9 cellular contexts compared by ENCODE assay signal in genomic region chr1:150696151-150696550, GRCh38. TPM values are rescaled to one million over a fixed set of nuclear protein-coding genes. Genes with fewer than 3 reads are reported as not detected.
DNase-seq lines count a peak whose midpoint lies in the region; ATAC-seq and TF ChIP-seq lines count a peak whose summit lies in the region.
"Had no signal": no experiment of that assay in that cellular context is flagged by ENCODE, and none has a peak within 500 bp of the region (broad histone marks: within the 10 kb centered on the region; RNA-seq: fewer than 3 reads in every experiment).

No MANE protein-coding gene starts in this region.

- H4K20me1 ChIP-seq in IMR-90 (ENCODE audit: insufficient read depth, low read length), result no peaks in the 10 kb centered on the region

- no peak for TF ChIP-seq POLR2A in IMR-90 (IDR thresholded peaks at IDR 0.05; ENCODE audit: low read depth, low read length)

- H3K23ac ChIP-seq in IMR-90 (ENCODE audit: low read depth, low read length), result no peak overlapping the region

- H2BK15ac ChIP-seq in IMR-90 (ENCODE audit: low read depth, low read length), result no peak overlapping the region

- H3K36me3 ChIP-seq in ACC112 (ENCODE audit: insufficient read depth, low read length) (peaks cover 22% of the 10 kb centered on the region), IMR-90 (ENCODE audit: control insufficient read depth, insufficient read depth, low read length) (peaks cover 6% of the 10 kb centered on the region; the same call in 1 of the 2 replicates), mesodermal cell (ENCODE audit: control insufficient read depth, insufficient read depth, low read length) (peaks cover 22% of the 10 kb centered on the region)

- DNase-seq in IMR-90 (no peak), HPDE6-E6E7 (ENCODE audit: extremely low spot score) (no peak), NCI-H187 (lab: John Stamatoyannopoulos, UW) (no peak), amygdala (lab: John Stamatoyannopoulos, UW) (no peak)
- DNase-seq: substantia nigra had no signal

- peaks cover 0 to 19% of the 10 kb centered on the region in 2 experiments; a peak in 3 of 4 replicates for H3K79me1 ChIP-seq in IMR-90 (ENCODE audit: low read depth in 1 of 2, low read length in 2 of 2)

- H3K4me1 Mint-ChIP-seq in brain, result peaks cover 29% of the 10 kb centered on the region

- H2BK20ac ChIP-seq in IMR-90 (ENCODE audit: low read depth, low read length), result no peak overlapping the region

- H3K18ac ChIP-seq in IMR-90 (ENCODE audit: low read depth, low read length), result no peak overlapping the region

- H2AK5ac ChIP-seq in IMR-90 (ENCODE audit: low read depth, low read length), result no peak overlapping the region

- H3K27ac ChIP-seq in ACC112 (ENCODE audit: low read depth, low read length), result peak overlapping the region; percentile 25; the same call in 1 of the 2 replicates
- no peak overlapping the region for H3K27ac ChIP-seq in IMR-90 (ENCODE audit: insufficient read depth, low read length)
- H3K27ac ChIP-seq in mesodermal cell (ENCODE audit: low read depth, low read length, severe bottlenecking), result no peak overlapping the region

- no peak overlapping the region for H3K4ac ChIP-seq in IMR-90 (ENCODE audit: low read depth, low read length)

- H3K4me2 ChIP-seq in IMR-90 (ENCODE audit: low read depth, low read length), result peak overlapping the region; percentile 73

- H3K9me3 Mint-ChIP-seq in brain, result no peaks in the 10 kb centered on the region

- H3K27ac Mint-ChIP-seq in brain, result peak overlapping the region; percentile 49 to 97 (median 63)

- BruUV-seq in IMR-90 (replicated peaks; lab: Mats Ljungman, UMichigan), result no TSS peak

- in situ Hi-C loops in IMR-90 (cut with MboI; ENCODE audit: low sequenced_read_pairs), result no loop called here

- CTCF ChIA-PET in IMR-90 (lab: Yijun Ruan, JAX), result interaction anchor here (0.8 to 1.2 kb wide), 2 partner anchors 117 to 135 kb away, joined by 3 read pairs; no protein-coding TSS in a partner anchor

- no peak overlapping the region for H3K14ac ChIP-seq in IMR-90 (replicated peaks; ENCODE audit: low read depth, low read length)

- ATAC-seq in IMR-90 (ENCODE audit: low read depth), result no peak
- ATAC-seq in HG03045 (IDR thresholded peaks at IDR 0.05; ENCODE audit: unreplicated experiment), result no peak

- no peak for TF ChIP-seq CTCF in IMR-90 (conservative IDR thresholded peaks at IDR 0.05; ENCODE audit: low read depth, low read length)
- TF ChIP-seq CTCF in brain (conservative IDR thresholded peaks at IDR 0.05), result no peak

- H3K79me2 ChIP-seq in ACC112 (ENCODE audit: control insufficient read depth, insufficient read depth, low read length, unreplicated experiment), result peaks cover 8% of the 10 kb centered on the region

- peak overlapping the region; percentile 20; the same call in 1 of the 2 replicates for H3K9ac ChIP-seq in IMR-90 (ENCODE audit: low read depth, low read length)

- H2AFZ ChIP-seq in ACC112 (ENCODE audit: low read length, unreplicated experiment), result no peak overlapping the region
- no peak overlapping the region for H2AFZ ChIP-seq in IMR-90 (replicated peaks; ENCODE audit: low read length, poor library complexity)

- no peak overlapping the region for H4K5ac ChIP-seq in IMR-90 (ENCODE audit: low read depth, low read length)

- H3K27me3 Mint-ChIP-seq in brain, result peaks cover 15% of the 10 kb centered on the region

- H3K4me1 ChIP-seq in ACC112 (ENCODE audit: control insufficient read depth, insufficient read depth, low read length, unreplicated experiment) (peaks cover 7% of the 10 kb centered on the region), IMR-90 (ENCODE audit: control insufficient read depth, insufficient read depth, low read length) (no peaks in the 10 kb centered on the region), mesodermal cell (ENCODE audit: control insufficient read depth, insufficient read depth, low read length, poor library complexity, severe bottlenecking) (no peaks in the 10 kb centered on the region)

- no peak overlapping the region for H3K56ac ChIP-seq in IMR-90 (ENCODE audit: extremely low read depth, insufficient read depth, low read length)

- H2BK120ac ChIP-seq in IMR-90 (ENCODE audit: low read depth, low read length), result no peak overlapping the region

- no peaks in the 10 kb centered on the region for H3K9me1 ChIP-seq in IMR-90 (ENCODE audit: insufficient read depth, low read length)

- H2AK9ac ChIP-seq in IMR-90 (replicated peaks; ENCODE audit: low read depth, low read length, poor library complexity), result no peak overlapping the region

- peak overlapping the region; percentile 77 for H3K4me3 ChIP-seq in ACC112 (ENCODE audit: low read depth, low read length)
- peak overlapping the region; percentile 19 for H3K4me3 ChIP-seq in IMR-90 (ENCODE audit: insufficient read depth, low read depth, low read length)
- peak overlapping the region; percentile 66 for H3K4me3 ChIP-seq in mesodermal cell (ENCODE audit: extremely low read depth, insufficient read depth, low read length, poor library complexity, severe bottlenecking)

- H3K36me3 Mint-ChIP-seq in brain, result peaks cover 39% of the 10 kb centered on the region

- intact Hi-C loops in IMR-90 (cut with micrococcal nuclease), result loop anchor here (2.0 to 5.0 kb wide), 2 partner anchors 117 to 134 kb away; no protein-coding TSS in a partner anchor

- H3K9me3 ChIP-seq in IMR-90 (ENCODE audit: control insufficient read depth, insufficient read depth, low read length) (no peaks in the 10 kb centered on the region), mesodermal cell (ENCODE audit: control insufficient read depth, low read length) (no peaks in the 10 kb centered on the region)

- WGBS in IMR-90 (ENCODE audit: extremely low coverage in 2 of 2, insufficient read length in 1 of 2), 2 experiments, result no CpG with 5 or more reads among the region's 1 CpG
- WGBS in mesodermal cell (ENCODE audit: insufficient coverage in 2 of 2), 2 experiments, result no CpG with 5 or more reads among the region's 1 CpG

- H4K8ac ChIP-seq in IMR-90 (ENCODE audit: low read depth in 2 of 2, low read length in 2 of 2), result no peak overlapping the region

- H4K91ac ChIP-seq in IMR-90 (ENCODE audit: insufficient read depth, low read depth, low read length), result no peak overlapping the region

- dilution Hi-C loops in IMR-90 (cut with HindIII; ENCODE audit: low sequenced_read_pairs, unreplicated experiment), result no loop called here

- POLR2A ChIA-PET in IMR-90 (lab: Charles Lee; ENCODE audit: unreplicated experiment), result no interaction called here

- peak overlapping the region; percentile 92 to 100 (median 97) for H3K4me3 Mint-ChIP-seq in brain

- no peak for TF ChIP-seq RAD21 in IMR-90 (IDR thresholded peaks at IDR 0.05; ENCODE audit: low read length)

- H3K27me3 ChIP-seq in ACC112 (ENCODE audit: insufficient read depth, low read length), result no peaks in the 10 kb centered on the region
- no peaks in the 10 kb centered on the region for H3K27me3 ChIP-seq in IMR-90 (ENCODE audit: control insufficient read depth, insufficient read depth, low read length)

- no peak overlapping the region for H2BK5ac ChIP-seq in IMR-90 (ENCODE audit: low read depth, low read length, poor library complexity, severe bottlenecking)

TF ChIP-seq in IMR-90, 13 proteins besides CTCF, POLR2A, EP300 and RAD21 (continues in another document):
- no peak for TF ChIP-seq MAFK (IDR thresholded peaks at IDR 0.05; ENCODE audit: low read depth, low read length)
- no peak for TF ChIP-seq RFX5 (IDR thresholded peaks at IDR 0.05; ENCODE audit: low read depth, low read length)
- TF ChIP-seq MXI1 (IDR thresholded peaks at IDR 0.05; ENCODE audit: borderline replicate concordance, low read depth, low read length), result no peak
- TF ChIP-seq CHD1 (IDR thresholded peaks at IDR 0.05; ENCODE audit: low read depth, low read length), result no peak
- TF ChIP-seq BHLHE40 (IDR thresholded peaks at IDR 0.05; ENCODE audit: low read depth, low read length), result no peak
- no peak for TF ChIP-seq ELK1 (IDR thresholded peaks at IDR 0.05; ENCODE audit: borderline replicate concordance, low read depth, low read length)
- TF ChIP-seq MAZ (IDR thresholded peaks at IDR 0.05; ENCODE audit: borderline replicate concordance, low read depth, low read length), result no peak
- TF ChIP-seq CEBPB (IDR thresholded peaks at IDR 0.05; ENCODE audit: low read depth, low read length), result no peak
- no peak for TF ChIP-seq FOS (IDR thresholded peaks at IDR 0.05; ENCODE audit: low read depth, low read length)
- no peak for TF ChIP-seq SMC3 (IDR thresholded peaks at IDR 0.05; ENCODE audit: low read depth, low read length)
- no peak for TF ChIP-seq USF2 (IDR thresholded peaks at IDR 0.05; ENCODE audit: low read depth, low read length)
- no peak for TF ChIP-seq RCOR1 (IDR thresholded peaks at IDR 0.05; ENCODE audit: insufficient replicate concordance, low read length)

RNA-seq across cellular contexts. Expression of gene GOLPH3L, which starts 0.8 kb away (rescaled TPM):
- total RNA-seq in IMR-90 (2012; rRNA removed), result 9.5 and 11.7 TPM in 2 replicates
- 8.7 and 11.0 TPM in 2 replicates for polyA plus RNA-seq in IMR-90 (2012; rRNA removed)
- polyA plus RNA-seq in IMR-90 (2012; cell fraction: cytosol; rRNA removed), result 2.1 and 2.3 TPM in 2 replicates
- polyA plus RNA-seq in IMR-90 (2012; cell fraction: nucleus; rRNA removed; ENCODE audit: low replicate concordance), result 0.69 and 5.6 TPM in 2 replicates
- polyA plus RNA-seq in brain (ENCODE audit: insufficient read depth, low read depth, low replicate concordance), result 22.7 TPM
- polyA plus RNA-seq in mesodermal cell (2013, experiment 1 of 2), result 22.2 TPM
- polyA plus RNA-seq in mesodermal cell (2013, experiment 2 of 2), result 24.3 TPM

RNA-seq across cellular contexts. Expression of gene HORMAD1, which starts 24.5 kb away (rescaled TPM):
- not detected in 2 replicates for total RNA-seq in IMR-90 (2012; rRNA removed)
- polyA plus RNA-seq in IMR-90 (2012; rRNA removed) (not detected in 2 replicates), brain (ENCODE audit: insufficient read depth, low read depth, low replicate concordance) (not detected)
- not detected in 2 replicates for polyA plus RNA-seq in IMR-90 (2012; cell fraction: cytosol; rRNA removed)
- not detected in 2 replicates for polyA plus RNA-seq in IMR-90 (2012; cell fraction: nucleus; rRNA removed; ENCODE audit: low replicate concordance)
- not detected for polyA plus RNA-seq in mesodermal cell (2013, experiment 1 of 2)
- not detected for polyA plus RNA-seq in mesodermal cell (2013, experiment 2 of 2)

Comparison
In these comparisons a context has a peak if more than half of its experiments do, and no peak if none do; other contexts are left out.
1. H3K4me3 ChIP-seq: peak in every context shown above with its lines; median percentile 77 in ACC112; 66 in mesodermal cell; 19 in IMR-90.